Comparison of ENCODE assay signal across 8 cellular contexts in the genomic region with DNA sequence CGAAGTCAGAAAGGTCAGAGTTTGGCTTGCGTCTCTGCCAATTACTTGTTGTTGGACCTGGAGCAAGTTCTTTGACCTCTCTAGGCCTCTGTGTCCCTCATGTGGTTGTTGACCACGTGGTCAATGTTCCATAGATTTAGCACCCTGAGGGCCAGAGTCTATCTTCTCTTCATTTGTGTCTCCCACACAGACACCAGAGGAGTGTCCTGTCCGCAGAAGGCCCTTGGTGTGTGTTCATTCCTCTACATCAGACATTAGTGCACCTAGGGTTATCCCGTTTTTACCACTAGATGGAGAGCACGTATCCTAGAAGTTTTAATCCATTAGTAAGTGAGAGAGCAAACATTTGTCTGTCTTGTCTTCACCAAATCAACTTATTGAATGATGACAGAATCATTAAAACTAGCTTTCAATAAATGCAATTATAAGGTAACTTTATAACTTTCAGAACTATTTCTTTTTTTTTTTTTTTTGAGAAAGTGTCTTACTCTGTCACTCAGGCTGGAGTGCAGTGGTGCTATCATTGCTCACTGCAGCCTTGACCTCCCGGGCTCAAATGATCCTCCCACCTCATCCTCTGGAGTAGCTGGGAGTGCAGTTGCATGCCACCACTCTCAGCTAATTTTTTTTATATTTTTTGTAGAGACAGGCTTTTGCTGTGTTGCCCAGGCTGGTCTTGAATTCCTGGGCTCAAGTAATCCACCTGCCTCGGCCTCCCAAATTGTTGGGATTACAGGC.
DNase-seq lines count a peak whose midpoint lies in the region; ATAC-seq and TF ChIP-seq lines count a peak whose summit lies in the region.

No MANE protein-coding gene starts in this region.

- no peaks in the 10 kb centered on the region for H3K36me3 ChIP-seq in Peyer's patch

- H3K9me3 ChIP-seq in Peyer's patch: no peaks in the 10 kb centered on the region

- H3K4me3 ChIP-seq in Peyer's patch: no peak overlapping the region

- H3K4me1 ChIP-seq in Peyer's patch: no peaks in the 10 kb centered on the region

- ATAC-seq in GM19328 (IDR thresholded peaks at IDR 0.05; ENCODE audit: unreplicated experiment) (no peak), HG02588 (IDR thresholded peaks at IDR 0.05; ENCODE audit: unreplicated experiment) (no peak)

- no peak for TF ChIP-seq POLR2A in Peyer's patch (IDR thresholded peaks at IDR 0.05)

- no peak overlapping the region for H3K27ac ChIP-seq in Peyer's patch

- peak; percentile 7 for DNase-seq in NCI-H2196 (lab: John Stamatoyannopoulos, UW; ENCODE audit: unreplicated experiment)
- DNase-seq in NCI-H2196 treated with DMSO at 0.1 percent for 48 hours (lab: John Stamatoyannopoulos, UW; ENCODE audit: unreplicated experiment): no peak
- no peak for DNase-seq in Peyer's patch
- DNase-seq in foreskin melanocyte: peak; percentile 24
- DNase-seq in superior temporal gyrus (ENCODE audit: extremely low spot score): peak; percentile 71
- no peak for DNase-seq in COR-L47 (lab: John Stamatoyannopoulos, UW)

- H3K27me3 ChIP-seq in Peyer's patch: no peaks in the 10 kb centered on the region

- peak in 4 of 6 experiments; percentile 12 to 49 (median 44) for TF ChIP-seq CTCF in Peyer's patch (IDR thresholded peaks at IDR 0.05)

Comparison
In these comparisons a context has a peak if more than half of its experiments do, and no peak if none do; other contexts are left out.
1. DNase-seq: peak in NCI-H2196 (single experiment), foreskin melanocyte (single experiment) and superior temporal gyrus (single experiment); none in NCI-H2196 treated with DMSO at 0.1 percent for 48 hours (single experiment), Peyer's patch (0 of 3) and COR-L47 (single experiment).